Comparison of ENCODE assay signal across 8 cellular contexts in the genomic region with DNA sequence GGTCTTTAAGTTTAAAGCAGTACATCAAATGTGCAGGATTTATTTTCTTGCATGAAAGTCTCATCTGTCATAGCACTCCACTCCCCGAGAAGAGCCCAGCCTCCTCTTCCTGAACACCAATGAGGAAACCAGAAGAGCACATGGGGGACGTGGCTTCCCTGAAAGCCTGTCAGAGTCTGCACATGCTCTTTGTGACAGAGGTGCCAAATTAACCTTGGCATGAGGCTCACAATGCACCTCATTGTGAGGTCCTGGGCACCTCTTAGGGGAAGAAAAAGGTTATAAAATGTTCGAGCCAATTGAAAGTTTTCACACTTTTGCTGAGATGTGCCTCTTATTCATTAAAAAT.
DNase-seq lines count a peak whose midpoint lies in the region; ATAC-seq and TF ChIP-seq lines count a peak whose summit lies in the region.

No MANE protein-coding gene starts in this region.

- H3K36me3 ChIP-seq in ascending aorta, result no peaks in the 10 kb centered on the region

- POLR2A ChIA-PET in AG04450 (lab: Yijun Ruan, JAX), result no interaction called here

- H3K27ac ChIP-seq in AG04450 (ENCODE audit: low read depth, low read length) (no peak overlapping the region), ascending aorta (no peak overlapping the region)

- peaks cover 0 to 3% of the 10 kb centered on the region in 2 donors for H3K4me1 ChIP-seq in ascending aorta

- H3K27me3 ChIP-seq in AG04450 (ENCODE audit: control insufficient read depth, insufficient read depth, low read length) (peaks cover 2% of the 10 kb centered on the region), ascending aorta (no peaks in the 10 kb centered on the region)

- CTCF ChIA-PET in AG04450 (lab: Charles Lee), result no interaction called here

- peak; percentile 39 for ATAC-seq in GM18909 (IDR thresholded peaks at IDR 0.05; ENCODE audit: poor library complexity, unreplicated experiment)
- no peak for ATAC-seq in HG02571 (IDR thresholded peaks at IDR 0.05; ENCODE audit: unreplicated experiment)
- no peak for ATAC-seq in GM21390 (IDR thresholded peaks at IDR 0.05; ENCODE audit: unreplicated experiment)

- H3K9me3 ChIP-seq in AG04450 (ENCODE audit: control insufficient read depth, insufficient read depth, low read length) (peaks cover under 1% of the 10 kb centered on the region; the same call in 1 of the 2 replicates), ascending aorta (no peaks in the 10 kb centered on the region)

- peak overlapping the region; percentile 45 for H3K4me3 ChIP-seq in AG04450 (ENCODE audit: low read depth, low read length)
- H3K4me3 ChIP-seq in ascending aorta, result peak overlapping the region; percentile 34 to 58

- peak; percentile 1 for DNase-seq in AG04450 (ENCODE audit: low read depth, low spot score)
- DNase-seq in NCI-H446 treated with DMSO at 0.1 percent for 48 hours (lab: John Stamatoyannopoulos, UW), result peak; percentile 78
- peak in 1 of 2 donors; percentile 69 for DNase-seq in ascending aorta (ENCODE audit: low spot score in 2 of 2)
- DNase-seq in iris pigment epithelial cell (ENCODE audit: low read depth), result peak; percentile 70
- peak; percentile 8 for DNase-seq in stimulated activated CD4-positive, alpha-beta T cell treated with anti-CD3 and anti-CD28 coated beads, Interleukin-2, amount 100 ng/mL, for 4 hours (ENCODE audit: low read depth)

- intact Hi-C loops in ascending aorta (cut with DNase I), result no loop called here

- TF ChIP-seq CTCF in AG04450 (IDR thresholded peaks at IDR 0.05; ENCODE audit: low read depth, low read length), result no peak
- TF ChIP-seq CTCF in ascending aorta (IDR thresholded peaks at IDR 0.05), result no peak
